16 cellular contexts compared by ENCODE assay signal in the genomic region with DNA sequence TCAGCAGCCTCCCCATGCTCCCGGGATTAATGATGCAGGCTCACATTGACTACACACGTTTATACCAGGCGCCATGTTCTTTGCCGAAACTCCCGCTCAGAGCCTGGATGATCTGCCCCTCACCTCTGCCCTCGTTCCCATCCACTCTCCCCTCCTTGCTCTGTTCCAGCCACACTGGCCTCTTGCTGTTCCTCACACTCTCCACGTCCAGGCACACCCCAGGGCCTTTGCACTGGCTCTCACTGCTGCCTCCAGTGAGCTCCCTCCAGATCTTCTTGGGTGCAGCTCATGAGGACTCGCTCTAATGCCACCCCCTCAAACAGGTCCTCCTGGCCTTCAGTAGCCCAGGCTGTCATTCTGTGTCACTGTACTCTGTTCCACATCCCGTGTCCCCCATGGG. TPM values are rescaled to one million over a fixed set of nuclear protein-coding genes. Genes with fewer than 3 reads are reported as not detected.
"Had no signal": no experiment of that assay in that cellular context is flagged by ENCODE, and none has a peak within 500 bp of the region (broad histone marks: within the 10 kb centered on the region; RNA-seq: fewer than 3 reads in every experiment).

No MANE protein-coding gene starts in this region.

- H3K27me3 ChIP-seq: breast epithelium, colonic mucosa, pancreas, upper lobe of right lung had no signal

- H3K9me3 ChIP-seq: colonic mucosa, pancreas had no signal

- ATAC-seq: left lobe of liver, pancreas, upper lobe of right lung had no signal

- H3K27ac ChIP-seq: breast epithelium, colonic mucosa, pancreas had no signal

- H3K4me3 Mint-ChIP-seq: activated B cell treated with CpG ODN at 0.5 μM for 24 hours; activated CD4-positive, alpha-beta T cell treated with anti-CD3 and anti-CD28 coated beads, Interleukin-2, amount 10 ng/mL, durations not matched to agents 24 days and 14 days; activated naive CD8-positive, alpha-beta T cell treated with anti-CD3 and anti-CD28 coated beads, Interleukin-2, amount 10 ng/mL, durations not matched to agents 7 days and 5 days; memory B cell had no signal

- H3K4me3 ChIP-seq: colonic mucosa, pancreas, upper lobe of right lung had no signal

- H3K4me1 ChIP-seq: breast epithelium, colonic mucosa, pancreas, upper lobe of right lung had no signal

- DNase-seq: activated B cell treated with CpG ODN at 0.5 μM for 24 hours; activated CD4-positive, alpha-beta T cell treated with anti-CD3 and anti-CD28 coated beads, Interleukin-2, amount 10 ng/mL, durations not matched to agents 24 days and 14 days; activated effector memory CD4-positive, alpha-beta T cell treated with anti-CD3 and anti-CD28 coated beads, Interleukin-2, amount 50 U/mL, for 16 hours; activated naive CD8-positive, alpha-beta T cell treated with anti-CD3 and anti-CD28 coated beads, Interleukin-2, amount 10 ng/mL, durations not matched to agents 7 days and 5 days; activated T-cell treated with anti-CD3 and anti-CD28 coated beads, Interleukin-2, amount 50 U/mL, for 1 hour; anterior cingulate cortex; colonic mucosa; effector CD4-positive, alpha-beta T cell; pancreas; stimulated activated CD4-positive, alpha-beta T cell treated with anti-CD3 and anti-CD28 coated beads, Interleukin-2, amount 100 ng/mL, for 24 hours; stimulated activated naive CD4-positive, alpha-beta T cell treated with Interleukin-2 at 50 U/mL for 16 hours; T-helper 2 cell; upper lobe of right lung had no signal

- H3K9me3 Mint-ChIP-seq: activated B cell treated with CpG ODN at 0.5 μM for 24 hours, memory B cell had no signal

- H3K27ac Mint-ChIP-seq: activated CD4-positive, alpha-beta T cell treated with anti-CD3 and anti-CD28 coated beads, Interleukin-2, amount 10 ng/mL, durations not matched to agents 24 days and 14 days; activated naive CD8-positive, alpha-beta T cell treated with anti-CD3 and anti-CD28 coated beads, Interleukin-2, amount 10 ng/mL, durations not matched to agents 7 days and 5 days had no signal

- H3K27me3 Mint-ChIP-seq: activated B cell treated with CpG ODN at 0.5 μM for 24 hours; activated CD4-positive, alpha-beta T cell treated with anti-CD3 and anti-CD28 coated beads, Interleukin-2, amount 10 ng/mL, durations not matched to agents 24 days and 14 days; activated naive CD8-positive, alpha-beta T cell treated with anti-CD3 and anti-CD28 coated beads, Interleukin-2, amount 10 ng/mL, durations not matched to agents 7 days and 5 days; memory B cell had no signal

- H3K36me3 ChIP-seq: breast epithelium, pancreas had no signal

RNA-seq across cellular contexts. Expression of gene DPF1, which starts 39.2 kb away (rescaled TPM):
- total RNA-seq: activated B cell treated with CpG ODN at 0.5 μM for 24 hours, breast epithelium, colonic mucosa, left lobe of liver, upper lobe of right lung had no signal
